9 cellular contexts compared by ENCODE assay signal in the genomic region with DNA sequence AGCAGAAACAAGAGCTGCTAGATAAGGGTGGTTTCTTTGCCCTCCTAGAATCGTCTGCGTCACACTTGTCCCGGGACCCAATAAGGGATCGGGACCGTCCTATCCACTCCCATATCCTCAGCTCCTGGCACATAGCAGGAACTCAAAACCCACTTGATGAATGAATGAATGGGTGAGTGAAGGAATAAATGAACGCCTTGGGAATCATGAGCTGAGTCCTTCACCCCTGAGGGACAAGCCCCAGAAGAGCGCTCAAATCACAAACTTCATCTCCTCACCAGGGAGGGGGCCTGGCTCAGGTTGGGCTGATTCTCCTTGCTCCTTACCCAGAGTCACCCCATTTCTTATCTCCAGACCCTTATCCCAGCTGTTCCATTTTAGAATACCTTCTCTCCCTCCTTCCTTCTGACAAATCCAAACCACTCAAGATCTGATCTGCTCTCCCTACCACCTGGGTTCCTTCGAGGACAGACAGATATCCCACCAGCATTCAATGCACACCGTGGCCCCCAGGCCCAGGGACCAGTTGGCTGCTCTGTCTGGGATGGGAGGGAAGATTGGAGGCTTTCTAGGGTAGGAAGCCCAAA. TPM values are rescaled to one million over a fixed set of nuclear protein-coding genes. Genes with fewer than 3 reads are reported as not detected.
DNase-seq lines count a peak whose midpoint lies in the region; ATAC-seq, FAIRE-seq and TF ChIP-seq lines count a peak whose summit lies in the region.
"Had no signal": no experiment of that assay in that cellular context is flagged by ENCODE, and none has a peak within 500 bp of the region (broad histone marks: within the 10 kb centered on the region; RNA-seq: fewer than 3 reads in every experiment).

No MANE protein-coding gene starts in this region.

- H3K36me3 ChIP-seq in ACC112 (ENCODE audit: insufficient read depth, low read length) (no peaks in the 10 kb centered on the region), HUES6 (ENCODE audit: control insufficient read depth, insufficient read depth, low read length) (no peaks in the 10 kb centered on the region), colonic mucosa (no peaks in the 10 kb centered on the region), mucosa of descending colon (ENCODE audit: low read depth) (no peaks in the 10 kb centered on the region)

- TF ChIP-seq CTCF in colonic mucosa (IDR thresholded peaks at IDR 0.05) = no peak
- no peak for TF ChIP-seq CTCF in mucosa of descending colon (IDR thresholded peaks at IDR 0.05)

- no peaks in the 10 kb centered on the region for H3K9me3 ChIP-seq in HUES6 (ENCODE audit: control insufficient read depth, insufficient read depth, low read depth, low read length)
- no peaks in the 10 kb centered on the region for H3K9me3 ChIP-seq in colonic mucosa
- no peaks in the 10 kb centered on the region for H3K9me3 ChIP-seq in mucosa of descending colon

- H3K4me1 ChIP-seq in ACC112 (ENCODE audit: control insufficient read depth, insufficient read depth, low read length, unreplicated experiment) = peaks cover 41% of the 10 kb centered on the region
- peaks cover 29% of the 10 kb centered on the region for H3K4me1 ChIP-seq in HUES6 (ENCODE audit: control insufficient read depth, insufficient read depth, low read length)
- H3K4me1 ChIP-seq in colonic mucosa = peaks cover 5% of the 10 kb centered on the region
- H3K4me1 ChIP-seq in mucosa of descending colon (ENCODE audit: low read depth) = peaks cover 26% of the 10 kb centered on the region

- H2AFZ ChIP-seq in ACC112 (ENCODE audit: low read length, unreplicated experiment) = peak overlapping the region; percentile 87

- H3K27me3 ChIP-seq in ACC112 (ENCODE audit: insufficient read depth, low read length) (no peaks in the 10 kb centered on the region), HUES6 (ENCODE audit: control insufficient read depth, insufficient read depth, low read length) (peaks cover 30% of the 10 kb centered on the region), colonic mucosa (no peaks in the 10 kb centered on the region)

- H3K4me3 ChIP-seq in ACC112 (ENCODE audit: low read depth, low read length) = peak overlapping the region; percentile 88
- H3K4me3 ChIP-seq in HUES6 (ENCODE audit: low read depth, low read length) = peak overlapping the region; percentile 89
- H3K4me3 ChIP-seq in colonic mucosa = peak overlapping the region; percentile 63
- peak overlapping the region; percentile 67 for H3K4me3 ChIP-seq in mucosa of descending colon

- H3K27ac ChIP-seq in ACC112 (ENCODE audit: low read depth, low read length) (peak overlapping the region; percentile 69), HUES6 (ENCODE audit: low read depth, low read length) (no peak overlapping the region), colonic mucosa (peak overlapping the region; percentile 88)

- FAIRE-seq in RCC 7860 (lab: Jason Lieb, UNC) = no peak

- H3K9ac ChIP-seq in HUES6 (ENCODE audit: low read length) = no peak overlapping the region
- H3K9ac ChIP-seq in colonic mucosa (ENCODE audit: low read depth in 2 of 2, low read length in 2 of 2) = peak overlapping the region; percentile 71 to 87

- ATAC-seq in mucosa of descending colon = peak; percentile 46

- intact Hi-C loops in colonic mucosa (cut with DNase I) (no loop called here), mucosa of descending colon (cut with DNase I, micrococcal nuclease) (no loop called here)

- peaks cover 4% of the 10 kb centered on the region for H3K79me2 ChIP-seq in ACC112 (ENCODE audit: control insufficient read depth, insufficient read depth, low read length, unreplicated experiment)

- DNase-seq in colonic mucosa (no peak), mucosa of descending colon (no peak), NCI-H1092 (lab: John Stamatoyannopoulos, UW) (no peak), GDM1 (lab: John Stamatoyannopoulos, UW) (no peak), RCC 7860 (ENCODE audit: low spot score) (no peak)
- DNase-seq in activated CD4-positive, CD25-positive, alpha-beta regulatory T cell (lab: John Stamatoyannopoulos, UW) = no peak

RNA-seq across cellular contexts. Expression of gene MOB3C, which starts 0.6 kb away (rescaled TPM):
- total RNA-seq in colonic mucosa = 10 to 100 TPM; 11.8 to 16.3 TPM
- 10 to 100 TPM; 15.4 to 24.4 (median 17.4) TPM for total RNA-seq in mucosa of descending colon

RNA-seq across cellular contexts. Expression of gene MKNK1, which starts 13.1 kb away (rescaled TPM):
- 10 to 100 TPM; 27.0 to 36.8 TPM for total RNA-seq in colonic mucosa
- 10 to 100 TPM; 51.5 to 65.7 (median 59.3) TPM for total RNA-seq in mucosa of descending colon

RNA-seq across cellular contexts. Expression of gene ATPAF1, which starts 51.0 kb away (rescaled TPM):
- total RNA-seq in colonic mucosa = 10 to 100 TPM; 55.8 to 66.1 TPM
- total RNA-seq in mucosa of descending colon = 10 to 100 TPM; 49.7 to 54.9 (median 52.6) TPM

RNA-seq across cellular contexts. Expression of gene TEX38, which starts 54.5 kb away (rescaled TPM):
- total RNA-seq in colonic mucosa = not detected
- not detected for total RNA-seq in mucosa of descending colon
- total RNA-seq: subcutaneous adipose tissue had no signal
